ENCODE assay signal across 2 cellular contexts in the genomic region with DNA sequence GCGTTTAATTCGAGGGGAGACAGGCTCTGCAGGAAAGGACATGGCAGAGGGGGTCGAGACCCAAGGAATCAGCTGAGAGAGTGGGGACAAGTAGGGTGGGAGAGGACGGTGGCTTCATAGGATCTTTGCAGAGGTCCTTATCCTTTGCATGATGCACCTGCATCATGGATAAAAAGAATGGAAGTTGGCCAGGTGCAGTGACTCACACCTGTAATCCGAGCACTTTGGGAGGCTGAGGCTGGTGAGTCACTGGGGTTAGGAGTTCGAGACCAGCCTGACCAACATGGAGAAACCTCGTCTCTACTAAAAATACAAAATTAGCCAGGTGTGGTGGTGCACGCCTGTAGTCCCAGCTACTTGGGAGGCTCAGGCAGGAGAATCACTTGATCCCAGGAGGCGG.
TF ChIP-seq lines count a peak whose summit lies in the region.

No MANE protein-coding gene starts in this region.

TF ChIP-seq in SK-N-SH, 30 proteins besides CTCF, POLR2A, EP300 and RAD21:
- peak; percentile 53; the same call in 1 of the 2 replicates for TF ChIP-seq FOSL2 (IDR thresholded peaks at IDR 0.05; ENCODE audit: borderline replicate concordance, low read depth)
- TF ChIP-seq JUND (IDR thresholded peaks at IDR 0.05): peak; percentile 27; the same call in 1 of the 2 replicates

TF ChIP-seq in HepG2, 621 proteins besides CTCF, POLR2A, EP300 and RAD21:
- TF ChIP-seq FOSL2 (CRISPR knock-in tag; IDR thresholded peaks at IDR 0.05): 0 out of 2 replicates have a peak, but pooled peaks have one; percentile 14
